Comparison of ENCODE assay signal across 1 cellular context in the genomic region with DNA sequence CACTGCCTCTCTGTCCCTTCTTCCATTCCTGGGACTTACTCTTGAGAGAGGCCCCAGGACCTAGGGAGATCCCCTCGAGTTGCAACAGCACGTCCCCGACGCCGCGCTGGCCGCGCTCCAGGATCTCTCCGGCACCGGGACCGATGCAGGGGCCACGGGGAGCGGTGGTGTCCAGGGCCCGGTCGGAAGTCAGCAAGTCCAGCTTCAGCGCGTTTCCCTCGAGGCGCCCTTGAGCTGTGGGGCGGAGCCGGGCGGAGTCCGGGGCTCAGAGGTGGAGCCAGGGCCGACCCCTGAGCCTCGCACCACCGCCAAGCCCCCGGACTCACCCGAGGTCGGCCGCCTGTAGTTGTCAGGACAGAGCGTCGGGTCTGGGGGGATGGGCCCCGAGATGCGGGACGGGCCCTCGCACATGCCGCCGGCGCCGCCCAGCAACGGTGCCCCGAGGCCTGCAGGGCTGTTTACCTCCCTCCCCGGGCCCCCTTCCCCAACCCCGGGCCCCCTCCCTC.
TF ChIP-seq lines count a peak whose summit lies in the region.

No MANE protein-coding gene starts in this region.

TF ChIP-seq in SK-N-SH, 30 proteins besides CTCF, POLR2A, EP300 and RAD21:
- TF ChIP-seq ELF1 (IDR thresholded peaks at IDR 0.05) (no peak), MAX (IDR thresholded peaks at IDR 0.05; ENCODE audit: low read depth) (peak; percentile 27)
